Comparison of ENCODE assay signal across 9 cellular contexts in the genomic region with DNA sequence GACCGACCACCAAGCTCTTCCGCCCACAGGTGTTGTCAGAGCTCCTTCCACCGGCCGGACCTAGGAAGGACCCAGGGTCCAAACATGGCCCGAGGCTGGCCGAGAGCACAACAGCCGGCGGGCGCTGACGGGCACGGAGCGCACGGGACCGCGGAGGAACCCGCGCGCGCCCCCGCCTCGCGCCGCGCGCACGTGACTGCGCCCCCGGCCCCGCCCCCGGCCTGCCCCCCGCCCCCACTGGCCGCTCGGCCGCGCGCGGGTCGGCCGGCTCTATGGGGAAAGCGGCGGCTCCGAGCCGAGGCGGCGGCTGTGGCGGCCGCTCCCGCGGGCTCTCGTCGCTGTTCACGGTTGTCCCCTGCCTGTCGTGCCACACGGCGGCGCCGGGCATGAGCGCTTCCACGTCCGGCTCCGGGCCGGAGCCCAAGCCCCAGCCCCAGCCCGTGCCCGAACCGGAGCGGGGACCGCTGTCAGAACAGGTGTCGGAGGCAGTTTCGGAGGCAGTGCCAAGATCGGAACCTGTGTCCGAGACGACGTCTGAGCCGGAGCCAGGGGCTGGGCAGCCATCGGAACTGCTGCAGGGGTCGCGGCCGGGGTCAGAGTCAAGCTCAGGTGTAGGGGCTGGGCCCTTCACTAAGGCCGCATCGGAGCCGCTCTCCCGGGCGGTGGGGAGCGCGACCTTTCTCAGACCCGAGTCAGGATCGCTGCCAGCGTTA. TPM values are rescaled to one million over a fixed set of nuclear protein-coding genes. Genes with fewer than 3 reads are reported as not detected.
DNase-seq lines count a peak whose midpoint lies in the region; ATAC-seq and TF ChIP-seq lines count a peak whose summit lies in the region.
"Had no signal": no experiment of that assay in that cellular context is flagged by ENCODE, and none has a peak within 500 bp of the region (broad histone marks: within the 10 kb centered on the region; RNA-seq: fewer than 3 reads in every experiment).

Gene OSBP2, plus strand, starts transcription at position 237 of the 713 bp plus-strand sequence. Its CDS starts 36 bp downstream, at position 273.

- no peak for TF ChIP-seq CTCF in PC-3 (conservative IDR thresholded peaks at IDR 0.05; ENCODE audit: low read depth, low read length)
- TF ChIP-seq CTCF in cardiac muscle cell (IDR thresholded peaks at IDR 0.05; ENCODE audit: low read depth, low read length) = no peak
- no peak for TF ChIP-seq CTCF in osteoblast (IDR thresholded peaks at IDR 0.05; ENCODE audit: extremely low read depth, low read depth, low read length)

- no peaks in the 10 kb centered on the region for H3K36me3 ChIP-seq in PC-3 (ENCODE audit: low read depth, low read length)
- no peaks in the 10 kb centered on the region for H3K36me3 ChIP-seq in cardiac muscle cell
- H3K36me3 ChIP-seq in osteoblast (ENCODE audit: insufficient read depth, low read length) = no peaks in the 10 kb centered on the region

- H3K27me3 Mint-ChIP-seq in activated naive CD4-positive, alpha-beta T cell treated with anti-CD3 and anti-CD28 coated beads, Interleukin-2, amount 50 U/mL, for 24 hours = peaks cover 2% of the 10 kb centered on the region

- H3K4me3 Mint-ChIP-seq in activated naive CD4-positive, alpha-beta T cell treated with anti-CD3 and anti-CD28 coated beads, Interleukin-2, amount 50 U/mL, for 24 hours = peak within 1 kb of the TSS; percentile 88

- CTCF ChIA-PET in PC-3 (lab: Charles Lee) = interaction anchor here (0.6 to 0.7 kb wide), 2 partner anchors 51 to 65 kb away, joined by 3 read pairs; no protein-coding TSS in a partner anchor

- H3K4me3 ChIP-seq in PC-3 (ENCODE audit: low read length) (peak within 1 kb of the TSS; percentile 77), cardiac muscle cell (peak within 1 kb of the TSS; percentile 49), osteoblast (ENCODE audit: insufficient read depth, low read length) (peak within 1 kb of the TSS; percentile 79)

- no TSS peak for BruUV-seq in PC-3 (replicated peaks; lab: Mats Ljungman, UMichigan)

- H3F3A ChIP-seq in PC-3 (ENCODE audit: low read length, unreplicated experiment) = no peaks in the 10 kb centered on the region

- DNase-seq in NCI-H1417 (lab: John Stamatoyannopoulos, UW) (peak; percentile 31 to 64 (median 47)), NCI-H1417 treated with DMSO at 0.1 percent for 48 hours (lab: John Stamatoyannopoulos, UW) (no peak), PC-3 (peak; percentile 19), cardiac muscle cell (ENCODE audit: low read depth in 1 of 2, low spot score in 1 of 2) (peak; percentile 6 to 77), osteoblast (ENCODE audit: insufficient read length, low spot score, missing footprints) (peak; percentile 85), SIG-M5 (lab: John Stamatoyannopoulos, UW) (no peak), NCI-H1694 treated with DMSO at 0.1 percent for 48 hours (lab: John Stamatoyannopoulos, UW) (no peak)
- DNase-seq: DND-41 had no signal

- H3K4me2 ChIP-seq in PC-3 (ENCODE audit: low read length) (peak within 1 kb of the TSS; percentile 91), osteoblast (ENCODE audit: insufficient read depth, low read length) (peak within 1 kb of the TSS; percentile 87)

- peaks cover 9% of the 10 kb centered on the region; the same call in 1 of the 2 replicates for H3K4me1 ChIP-seq in PC-3 (ENCODE audit: insufficient read depth, low read length)
- H3K4me1 ChIP-seq in cardiac muscle cell (ENCODE audit: low read depth) = peaks cover 10% of the 10 kb centered on the region
- peaks cover 11% of the 10 kb centered on the region for H3K4me1 ChIP-seq in osteoblast (ENCODE audit: insufficient read depth, low read length)

- H3K9me3 Mint-ChIP-seq in activated naive CD4-positive, alpha-beta T cell treated with anti-CD3 and anti-CD28 coated beads, Interleukin-2, amount 50 U/mL, for 24 hours = no peaks in the 10 kb centered on the region

- H2AFZ ChIP-seq in PC-3 (ENCODE audit: low read length) (peak within 1 kb of the TSS; percentile 77), osteoblast (ENCODE audit: low read length) (peak within 1 kb of the TSS; percentile 88)

- H4K20me1 ChIP-seq in PC-3 (ENCODE audit: low read length) = no peaks in the 10 kb centered on the region
- H4K20me1 ChIP-seq in osteoblast (ENCODE audit: insufficient read depth, low read length) = no peaks in the 10 kb centered on the region

- no peaks in the 10 kb centered on the region for H3K9me2 ChIP-seq in PC-3 (replicated peaks; ENCODE audit: low read length)

- no peaks in the 10 kb centered on the region for H3K9me3 ChIP-seq in PC-3 (ENCODE audit: low read length)
- no peaks in the 10 kb centered on the region for H3K9me3 ChIP-seq in cardiac muscle cell (ENCODE audit: low read depth)
- no peaks in the 10 kb centered on the region for H3K9me3 ChIP-seq in osteoblast (ENCODE audit: low read depth, low read length)

- H3K79me2 ChIP-seq in PC-3 (ENCODE audit: low read length) (no peaks in the 10 kb centered on the region), osteoblast (ENCODE audit: insufficient read depth, low read length) (no peaks in the 10 kb centered on the region)

- no peaks in the 10 kb centered on the region for H3K27me3 ChIP-seq in PC-3 (ENCODE audit: low read length)
- H3K27me3 ChIP-seq in cardiac muscle cell = peaks cover 17% of the 10 kb centered on the region
- H3K27me3 ChIP-seq in osteoblast (ENCODE audit: insufficient read depth, low read length) = no peaks in the 10 kb centered on the region

- no peaks in the 10 kb centered on the region for H3K36me3 Mint-ChIP-seq in activated naive CD4-positive, alpha-beta T cell treated with anti-CD3 and anti-CD28 coated beads, Interleukin-2, amount 50 U/mL, for 24 hours

- peak within 1 kb of the TSS; percentile 55 for H3K9ac ChIP-seq in PC-3 (ENCODE audit: low read length)

- peak within 1 kb of the TSS; percentile 47 for H3K27ac Mint-ChIP-seq in activated naive CD4-positive, alpha-beta T cell treated with anti-CD3 and anti-CD28 coated beads, Interleukin-2, amount 50 U/mL, for 24 hours

- POLR2A ChIA-PET in PC-3 (lab: Charles Lee; ENCODE audit: unreplicated experiment) = no interaction called here

- peaks cover 19% of the 10 kb centered on the region for H3K4me1 Mint-ChIP-seq in activated naive CD4-positive, alpha-beta T cell treated with anti-CD3 and anti-CD28 coated beads, Interleukin-2, amount 50 U/mL, for 24 hours

- intact Hi-C loops in PC-3 (cut with micrococcal nuclease) = loop anchor here (2.0 to 10.0 kb wide), 2 partner anchors 60 kb away; partner anchors contain the start of gene SLC35E4

- H3K27ac ChIP-seq in PC-3 (ENCODE audit: low read length) = 0 out of 2 replicates have a peak within 1 kb of the TSS, but pooled peaks have one; percentile 8
- peak within 1 kb of the TSS; percentile 7 for H3K27ac ChIP-seq in cardiac muscle cell
- H3K27ac ChIP-seq in osteoblast (ENCODE audit: low read depth, low read length) = no peak within 1 kb of the TSS

- peak; percentile 76 for ATAC-seq in PC-3

RNA-seq across cellular contexts. Expression of gene OSBP2, which starts in this region (rescaled TPM):
- total RNA-seq in PC-3 (2014; rRNA removed) (10.2 and 15.1 TPM in 2 replicates), cardiac muscle cell (19.4 and 39.2 TPM in 2 replicates), osteoblast (4.3 and 6.8 TPM in 2 replicates)
- polyA plus RNA-seq in cardiac muscle cell = 21.0 and 32.5 TPM in 2 replicates

Comparison
In these comparisons a context has a peak if more than half of its experiments do, and no peak if none do; other contexts are left out.
1. DNase-seq: peak in NCI-H1417 (3 of 3), PC-3 (single experiment), cardiac muscle cell (2 of 2) and osteoblast (single experiment); none in NCI-H1417 treated with DMSO at 0.1 percent for 48 hours (single experiment), SIG-M5 (single experiment) and NCI-H1694 treated with DMSO at 0.1 percent for 48 hours (single experiment).
2. Peak in every context shown above with its lines, with median percentiles within 50 percentile points of each other: H3K4me3 ChIP-seq.